Comparison of ENCODE assay signal across 1 cellular context in genomic region chr4:124918559-124919122, GRCh38.
TF ChIP-seq lines count a peak whose summit lies in the region.

No MANE protein-coding gene starts in this region.

TF ChIP-seq in WTC11, 78 proteins besides CTCF, POLR2A, EP300 and RAD21 (continued from another document):
- TF ChIP-seq AFF4 (CRISPR knock-in tag; IDR thresholded peaks at IDR 0.05; ENCODE audit: borderline replicate concordance), result no peak
- no peak for TF ChIP-seq NFATC4 (CRISPR knock-in tag; IDR thresholded peaks at IDR 0.05)
- no peak for TF ChIP-seq ETV6 (CRISPR knock-in tag; IDR thresholded peaks at IDR 0.05)
- TF ChIP-seq ZNF232 (CRISPR knock-in tag; IDR thresholded peaks at IDR 0.05), result no peak
- no peak for TF ChIP-seq KAT7 (CRISPR knock-in tag; IDR thresholded peaks at IDR 0.05; ENCODE audit: borderline replicate concordance)
- TF ChIP-seq ESRRA (CRISPR knock-in tag; IDR thresholded peaks at IDR 0.05; ENCODE audit: borderline replicate concordance), result no peak
- TF ChIP-seq SMAD3 (CRISPR knock-in tag; IDR thresholded peaks at IDR 0.05; ENCODE audit: borderline replicate concordance), result no peak
- TF ChIP-seq IRF2 (CRISPR knock-in tag; IDR thresholded peaks at IDR 0.05; ENCODE audit: borderline replicate concordance, low read depth), result no peak
- TF ChIP-seq, protein P1, sequence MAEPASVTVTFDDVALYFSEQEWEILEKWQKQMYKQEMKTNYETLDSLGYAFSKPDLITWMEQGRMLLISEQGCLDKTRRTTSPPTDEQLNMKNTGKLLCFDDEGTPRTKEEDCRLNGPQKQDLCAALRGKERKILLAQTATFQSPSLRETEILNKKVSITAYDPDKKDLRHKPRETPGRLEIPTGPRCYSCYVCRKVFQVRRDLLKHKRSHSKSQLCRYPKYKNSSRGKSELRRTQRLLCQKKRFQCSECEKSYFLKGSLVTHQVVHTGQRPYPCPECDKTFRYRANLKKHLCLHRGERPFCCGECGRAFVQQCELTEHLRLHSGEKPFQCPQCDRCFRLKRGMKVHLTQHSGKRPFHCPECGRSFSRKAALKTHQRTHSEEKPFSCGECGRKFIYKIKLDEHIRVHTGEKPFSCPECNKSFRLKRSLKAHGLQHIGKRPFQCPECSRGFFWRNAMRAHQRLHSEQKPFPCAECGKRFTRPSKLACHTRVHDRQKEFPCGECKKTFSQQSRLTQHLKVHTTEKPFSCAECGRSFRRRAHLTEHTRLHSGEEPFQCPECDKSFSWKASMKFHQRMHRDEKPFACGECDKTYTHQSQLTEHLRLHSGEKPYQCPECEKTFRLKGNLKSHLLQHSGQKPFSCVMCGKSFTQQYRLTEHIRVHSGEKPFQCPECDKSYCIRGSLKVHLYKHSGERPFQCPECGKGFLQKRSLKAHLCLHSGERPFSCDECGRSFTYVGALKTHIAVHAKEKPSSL (CRISPR knock-in tag; conservative IDR thresholded peaks at IDR 0.05), result no peak
- no peak for TF ChIP-seq ATF1 (CRISPR knock-in tag; IDR thresholded peaks at IDR 0.05)
